Comparison of ENCODE assay signal across 10 cellular contexts in the genomic region with DNA sequence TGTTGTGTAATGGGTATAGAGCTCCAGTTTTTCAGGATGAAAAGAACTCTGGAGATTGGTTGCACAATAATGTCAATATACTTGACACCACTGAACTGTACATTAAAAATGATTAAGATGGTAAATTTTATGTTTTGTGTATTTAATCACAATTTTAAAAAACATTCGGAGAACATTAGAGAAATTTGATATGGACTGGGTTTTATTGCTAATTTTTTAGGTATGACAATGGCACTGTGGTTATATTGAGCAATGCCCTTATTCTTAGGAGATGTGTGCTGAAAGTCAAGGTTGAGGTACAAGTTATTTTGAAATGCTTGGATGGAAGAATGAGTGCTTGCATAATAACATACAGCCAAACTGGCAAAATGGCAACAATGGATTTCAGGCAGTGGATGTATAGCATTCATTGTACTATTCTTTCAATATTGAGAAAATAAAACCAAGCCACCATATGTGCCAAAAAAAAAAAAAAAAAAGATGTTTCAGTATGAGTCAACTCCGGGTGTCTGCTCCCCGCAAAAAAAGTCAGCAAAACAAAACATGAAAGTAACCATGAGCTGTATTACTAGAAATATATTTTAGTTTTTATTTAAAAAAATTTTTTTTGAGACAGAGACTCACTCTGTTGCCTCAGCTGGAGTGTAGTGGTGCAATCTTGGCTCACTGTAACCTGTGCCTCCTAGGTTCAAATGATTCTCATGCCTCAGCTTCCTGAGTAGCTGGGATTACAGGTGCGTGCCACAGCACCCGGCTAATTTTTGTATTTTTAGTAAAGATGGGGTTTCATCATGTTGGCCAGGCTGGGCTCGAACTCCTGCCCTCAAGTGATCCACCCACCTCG. TPM values are rescaled to one million over a fixed set of nuclear protein-coding genes. Genes with fewer than 3 reads are reported as not detected.
A peak's percentile ranks its signal among the peaks of the same experiment; 100 is the strongest.
DNase-seq lines count a peak whose midpoint lies in the region; ATAC-seq and TF ChIP-seq lines count a peak whose summit lies in the region.
"Had no signal": no experiment of that assay in that cellular context is flagged by ENCODE, and none has a peak within 500 bp of the region (broad histone marks: within the 10 kb centered on the region; RNA-seq: fewer than 3 reads in every experiment).

No MANE protein-coding gene starts in this region.

- H3K4me3 Mint-ChIP-seq in stimulated activated effector memory CD8-positive, alpha-beta T cell treated with anti-CD3 and anti-CD28 coated beads, Interleukin-12 subunit alpha, Interleukin-12 subunit beta, amount 100 ng/mL, for 72 hours: peak overlapping the region; percentile 12
- H3K4me3 Mint-ChIP-seq in osteocyte (ENCODE audit: unreplicated experiment): no peak overlapping the region
- H3K4me3 Mint-ChIP-seq: nephron had no signal

- TF ChIP-seq CTCF in osteocyte (IDR thresholded peaks at IDR 0.05): no peak

- H3K9me3 Mint-ChIP-seq in stimulated activated effector memory CD8-positive, alpha-beta T cell treated with anti-CD3 and anti-CD28 coated beads, Interleukin-12 subunit alpha, Interleukin-12 subunit beta, amount 100 ng/mL, for 72 hours: no peaks in the 10 kb centered on the region
- peaks cover 4% of the 10 kb centered on the region for H3K9me3 Mint-ChIP-seq in osteocyte (ENCODE audit: unreplicated experiment)
- H3K9me3 Mint-ChIP-seq: nephron had no signal

- H3K27me3 Mint-ChIP-seq in osteocyte (ENCODE audit: unreplicated experiment): peaks cover 27% of the 10 kb centered on the region

- ATAC-seq in HG03571 (IDR thresholded peaks at IDR 0.05; ENCODE audit: unreplicated experiment): peak; percentile 38
- ATAC-seq in stimulated activated effector memory CD8-positive, alpha-beta T cell treated with anti-CD3 and anti-CD28 coated beads, Interleukin-12 subunit alpha, Interleukin-12 subunit beta, amount 100 ng/mL, for 72 hours: peak; percentile 81

- H3K4me1 Mint-ChIP-seq in stimulated activated effector memory CD8-positive, alpha-beta T cell treated with anti-CD3 and anti-CD28 coated beads, Interleukin-12 subunit alpha, Interleukin-12 subunit beta, amount 100 ng/mL, for 72 hours: peaks cover 40% of the 10 kb centered on the region
- no peaks in the 10 kb centered on the region for H3K4me1 Mint-ChIP-seq in osteocyte (ENCODE audit: unreplicated experiment)

- peak; percentile 62 for DNase-seq in activated CD8-positive, alpha-beta memory T cell treated with anti-CD3 and anti-CD28 coated beads for 24 hours
- DNase-seq in activated CD8-positive, alpha-beta memory T cell treated with anti-CD3 and anti-CD28 coated beads, Interleukin-2, amount 50 U/mL, for 48 hours: no peak
- peak; percentile 29 for DNase-seq in activated effector memory CD4-positive, alpha-beta T cell treated with Interleukin-2 at 50 U/mL for 16 hours
- DNase-seq in stimulated activated effector memory CD8-positive, alpha-beta T cell treated with anti-CD3 and anti-CD28 coated beads, Interleukin-12 subunit alpha, Interleukin-12 subunit beta, amount 100 ng/mL, for 72 hours (ENCODE audit: low spot score in 2 of 2): peak in 1 of 2 donors; percentile 68
- DNase-seq in NCI-H146 treated with DMSO at 0.1 percent for 48 hours (lab: John Stamatoyannopoulos, UW; ENCODE audit: unreplicated experiment) (no peak), mucosa of gallbladder (ENCODE audit: low spot score) (no peak), osteocyte (ENCODE audit: extremely low spot score, unreplicated experiment) (no peak)

- H3K27ac Mint-ChIP-seq in stimulated activated effector memory CD8-positive, alpha-beta T cell treated with anti-CD3 and anti-CD28 coated beads, Interleukin-12 subunit alpha, Interleukin-12 subunit beta, amount 100 ng/mL, for 72 hours: peak overlapping the region; percentile 35
- no peak overlapping the region for H3K27ac Mint-ChIP-seq in osteocyte (ENCODE audit: unreplicated experiment)

- H3K36me3 Mint-ChIP-seq in stimulated activated effector memory CD8-positive, alpha-beta T cell treated with anti-CD3 and anti-CD28 coated beads, Interleukin-12 subunit alpha, Interleukin-12 subunit beta, amount 100 ng/mL, for 72 hours: no peaks in the 10 kb centered on the region
- H3K36me3 Mint-ChIP-seq in osteocyte (ENCODE audit: unreplicated experiment): no peaks in the 10 kb centered on the region

RNA-seq across cellular contexts. Expression of a gene that starts 19.8 kb away (rescaled TPM):
- total RNA-seq in mucosa of gallbladder (not detected), osteocyte (not detected in 2 replicates)
- total RNA-seq: T-helper 2 cell treated with Interferon-gamma antibody and Interleukin-4, amounts not matched to agents 100 ng/mL and 5 ng/mL, for 36 hours had no signal

RNA-seq across cellular contexts. Expression of a gene that starts 33.9 kb away (rescaled TPM):
- total RNA-seq in mucosa of gallbladder: 23.4 TPM
- not detected in 2 replicates for total RNA-seq in osteocyte

Comparison
In these comparisons a context has a peak if more than half of its experiments do, and no peak if none do; other contexts are left out.
1. DNase-seq: peak in activated CD8-positive, alpha-beta memory T cell treated with anti-CD3 and anti-CD28 coated beads for 24 hours (single experiment) and activated effector memory CD4-positive, alpha-beta T cell treated with Interleukin-2 at 50 U/mL for 16 hours (single experiment); none in activated CD8-positive, alpha-beta memory T cell treated with anti-CD3 and anti-CD28 coated beads, Interleukin-2, amount 50 U/mL, for 48 hours (single experiment), NCI-H146 treated with DMSO at 0.1 percent for 48 hours (single experiment), mucosa of gallbladder (single experiment) and osteocyte (single experiment).
2. RNA of a gene that starts 33.9 kb away (total RNA-seq): 23.4 TPM in mucosa of gallbladder (single experiment); not detected in osteocyte; every median in the first group is over 10 times any median in the second.